ENCODE assay signal across 1 cellular context in the genomic region with DNA sequence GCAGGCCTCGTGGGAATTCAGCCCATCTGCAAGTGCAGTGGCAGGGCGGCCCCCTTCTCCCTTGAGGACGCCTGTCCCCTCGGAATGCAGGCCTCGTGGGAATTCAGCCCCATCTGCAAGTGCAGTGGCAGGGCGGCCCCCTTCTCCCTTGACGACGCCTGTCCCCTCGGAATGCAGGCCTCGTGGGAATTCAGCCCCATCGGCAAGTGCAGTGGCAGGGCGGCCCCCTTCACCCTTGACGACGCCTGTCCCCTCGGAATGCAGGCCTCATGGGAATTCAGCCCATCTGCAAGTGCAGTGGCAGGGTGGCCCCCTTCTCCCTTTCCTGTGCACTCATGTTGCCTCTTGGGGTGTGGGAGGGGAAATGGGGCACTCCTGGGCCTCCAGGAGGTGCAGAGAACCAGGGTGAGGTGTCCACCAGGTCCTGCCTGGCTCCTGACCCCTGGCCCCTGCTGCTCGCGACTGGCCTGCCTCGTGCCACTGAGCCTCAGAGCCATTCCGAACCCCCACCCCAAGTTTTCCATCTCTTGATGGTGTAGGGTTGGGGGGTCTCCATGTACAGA.
TF ChIP-seq lines count a peak whose summit lies in the region.

No MANE protein-coding gene starts in this region.

TF ChIP-seq in H1, 55 proteins besides CTCF, POLR2A, EP300 and RAD21:
- no peak for TF ChIP-seq ZNF274 (IDR thresholded peaks at IDR 0.05; ENCODE audit: borderline replicate concordance, extremely low read depth, low read length)
- TF ChIP-seq CHD2 (IDR thresholded peaks at IDR 0.05; ENCODE audit: low read length), result no peak
- no peak for TF ChIP-seq POLR2AphosphoS5 (IDR thresholded peaks at IDR 0.05; ENCODE audit: low read depth, low read length)
- no peak for TF ChIP-seq POU5F1 (IDR thresholded peaks at IDR 0.05; ENCODE audit: low read depth, low read length)
- no peak for TF ChIP-seq CHD1 (IDR thresholded peaks at IDR 0.05; ENCODE audit: low read depth, low read length)
- TF ChIP-seq CBX5 (IDR thresholded peaks at IDR 0.05; ENCODE audit: low read depth, low read length), result no peak
- TF ChIP-seq SUZ12 (IDR thresholded peaks at IDR 0.05; ENCODE audit: low read length), result no peak
- TF ChIP-seq SIN3A (conservative IDR thresholded peaks at IDR 0.05 in 1 of 2, IDR thresholded peaks at IDR 0.05 in 1 of 2; ENCODE audit: low read depth in 1 of 2, low read length in 2 of 2), result no peak
- TF ChIP-seq HDAC6 (IDR thresholded peaks at IDR 0.05; ENCODE audit: low read depth, low read length), result no peak
- no peak for TF ChIP-seq CBX8 (IDR thresholded peaks at IDR 0.05; ENCODE audit: borderline replicate concordance, low read depth, low read length)
- no peak for TF ChIP-seq CTBP2 (IDR thresholded peaks at IDR 0.05; ENCODE audit: borderline replicate concordance, insufficient read depth, insufficient read length, low read length)
- TF ChIP-seq TBP (IDR thresholded peaks at IDR 0.05; ENCODE audit: low read depth, low read length), result no peak
- TF ChIP-seq EZH2 (IDR thresholded peaks at IDR 0.05; ENCODE audit: low read depth, low read length, severe bottlenecking), result no peak
- TF ChIP-seq RNF2 (IDR thresholded peaks at IDR 0.05; ENCODE audit: borderline replicate concordance, low read depth, low read length, missing control alignments, poor library complexity, severe bottlenecking), result no peak
- no peak for TF ChIP-seq JUN (IDR thresholded peaks at IDR 0.05; ENCODE audit: low read depth, low read length)
- no peak for TF ChIP-seq KDM1A (IDR thresholded peaks at IDR 0.05; ENCODE audit: borderline replicate concordance, low read length)
- TF ChIP-seq YY1 (IDR thresholded peaks at IDR 0.05; ENCODE audit: low read depth, low read length), result no peak
- TF ChIP-seq SRF (IDR thresholded peaks at IDR 0.05; ENCODE audit: low read depth, low read length), result no peak
- TF ChIP-seq EGR1 (IDR thresholded peaks at IDR 0.05; ENCODE audit: borderline replicate concordance, low read depth, low read length), result no peak
